Comparison of ENCODE assay signal across 12 cellular contexts in the genomic region with DNA sequence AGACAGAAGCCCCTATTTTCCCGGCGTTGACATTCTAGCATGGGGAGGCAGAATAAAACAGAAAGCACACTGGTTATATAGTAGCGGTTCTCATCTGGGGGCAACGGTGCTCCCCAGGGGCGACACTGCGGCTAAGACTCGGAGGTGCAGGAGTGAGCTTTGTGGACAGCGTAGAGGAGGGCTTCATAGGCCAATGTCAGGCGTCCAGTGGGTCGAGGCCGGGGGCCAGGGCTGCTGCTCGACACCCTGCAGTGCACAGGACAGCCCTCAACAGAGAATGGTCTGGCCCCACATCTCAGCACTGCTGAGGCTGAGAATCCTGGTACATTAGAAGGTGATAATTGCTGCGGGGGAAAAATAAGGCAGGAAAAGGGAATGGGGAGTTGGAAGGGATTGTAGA. TPM values are rescaled to one million over a fixed set of nuclear protein-coding genes. Genes with fewer than 3 reads are reported as not detected.
A peak's percentile ranks its signal among the peaks of the same experiment; 100 is the strongest.
DNase-seq lines count a peak whose midpoint lies in the region; ATAC-seq, FAIRE-seq and TF ChIP-seq lines count a peak whose summit lies in the region.
"Had no signal": no experiment of that assay in that cellular context is flagged by ENCODE, and none has a peak within 500 bp of the region (broad histone marks: within the 10 kb centered on the region; RNA-seq: fewer than 3 reads in every experiment).

No MANE protein-coding gene starts in this region.

- no peaks in the 10 kb centered on the region for H3K27me3 ChIP-seq in GM12878 (replicated peaks in 1 of 2; ENCODE audit: control insufficient read depth in 2 of 2, insufficient read depth in 2 of 2, low read length in 1 of 2)

- no peak overlapping the region for H2AFZ ChIP-seq in GM12878 (ENCODE audit: control insufficient read depth, low read depth, low read length)

- peaks cover 0 to 6% of the 10 kb centered on the region in 2 experiments; a peak in 2 of 4 replicates for H3K36me3 ChIP-seq in GM12878 (ENCODE audit: control insufficient read depth in 2 of 2, insufficient read depth in 2 of 2, low read length in 1 of 2)

- POLR2A ChIA-PET in GM12878 (lab: Charles Lee) = interaction anchor here (0.5 kb wide), 1 partner anchor 202 kb away, joined by 3 read pairs; no protein-coding TSS in a partner anchor

- H3K4me3 Mint-ChIP-seq in IgD-negative memory B cell = peak overlapping the region in 3 of 4 donors; percentile 25 to 98 (median 34)
- peak overlapping the region; percentile 95 for H3K4me3 Mint-ChIP-seq in natural killer cell treated with Interleukin-12 subunit alpha and Interleukin-12 subunit beta and Interleukin-15 and Interleukin-18, amount 100 ng/mL, for 72 hours

- H3K9ac ChIP-seq in GM12878 (ENCODE audit: control insufficient read depth, insufficient read depth, low read length) = no peak overlapping the region

- H3K4me3 ChIP-seq in GM12878 = peak overlapping the region; percentile 85

- TF ChIP-seq CTCF in C4-2B (conservative IDR thresholded peaks at IDR 0.05) (no peak), GM12878 (IDR thresholded peaks at IDR 0.05 in 2 of 3, conservative IDR thresholded peaks at IDR 0.05 in 1 of 3; ENCODE audit: control insufficient read depth in 2 of 3, extremely low read depth in 1 of 3, insufficient read depth in 1 of 3, low read depth in 3 of 3, low read length in 3 of 3) (no peak)

- in situ Hi-C loops in GM12878 (cut with MboI) = no loop called here

- no peaks in the 10 kb centered on the region for H3K9me3 ChIP-seq in GM12878 (replicated peaks; ENCODE audit: control insufficient read depth, insufficient read depth, low read length)

- H3K27ac Mint-ChIP-seq in IgD-negative memory B cell = peak overlapping the region; percentile 73 to 99 (median 80)
- peak overlapping the region; percentile 39 to 88 for H3K27ac Mint-ChIP-seq in natural killer cell treated with Interleukin-12 subunit alpha and Interleukin-12 subunit beta and Interleukin-15 and Interleukin-18, amount 100 ng/mL, for 72 hours

- RAD21 ChIA-PET in GM12878 (lab: Charles Lee; ENCODE audit: unreplicated experiment) = interaction anchor here (1.9 kb wide), 1 partner anchor 26 kb away, joined by 21 read pairs; no protein-coding TSS in a partner anchor

- H3K27me3 Mint-ChIP-seq in IgD-negative memory B cell = no peaks in the 10 kb centered on the region
- no peaks in the 10 kb centered on the region for H3K27me3 Mint-ChIP-seq in natural killer cell treated with Interleukin-12 subunit alpha and Interleukin-12 subunit beta and Interleukin-15 and Interleukin-18, amount 100 ng/mL, for 72 hours

- DNase-seq in GM12878 (ENCODE audit: low read depth, low spot score) (no peak), DMS79 treated with DMSO at 0.1 percent for 48 hours (lab: John Stamatoyannopoulos, UW) (no peak)
- DNase-seq in natural killer cell treated with Interleukin-12 subunit alpha and Interleukin-12 subunit beta and Interleukin-15 and Interleukin-18, amount 100 ng/mL, for 72 hours (ENCODE audit: low spot score) = no peak
- DNase-seq: NCI-H526 treated with DMSO at 0.1 percent for 48 hours; stimulated activated CD4-positive, alpha-beta T cell treated with anti-CD3 and anti-CD28 coated beads, Interleukin-2, amount 100 ng/mL, for 48 hours had no signal

- H3K27ac ChIP-seq in C4-2B (peak overlapping the region; percentile 90; the same call in 1 of the 2 replicates), GM12878 (ENCODE audit: control insufficient read depth, insufficient read depth) (no peak overlapping the region)

- TF ChIP-seq POLR2A in GM12878 (IDR thresholded peaks at IDR 0.05; ENCODE audit: low read depth, low read length) = no peak

- no peak for TF ChIP-seq RAD21 in GM12878 (IDR thresholded peaks at IDR 0.05; ENCODE audit: insufficient read depth, low read depth, low read length)

- FAIRE-seq in GM12878 (lab: Jason Lieb, UNC) = no peak

- H3K4me1 Mint-ChIP-seq in IgD-negative memory B cell = peaks cover 10 to 22% (median 20%) of the 10 kb centered on the region in 3 donors
- H3K4me1 Mint-ChIP-seq in natural killer cell treated with Interleukin-12 subunit alpha and Interleukin-12 subunit beta and Interleukin-15 and Interleukin-18, amount 100 ng/mL, for 72 hours (ENCODE audit: low read depth in 2 of 2) = peaks cover 23 to 31% of the 10 kb centered on the region in 2 donors

- peaks cover 6% of the 10 kb centered on the region for H3K36me3 Mint-ChIP-seq in IgD-negative memory B cell
- no peaks in the 10 kb centered on the region for H3K36me3 Mint-ChIP-seq in natural killer cell treated with Interleukin-12 subunit alpha and Interleukin-12 subunit beta and Interleukin-15 and Interleukin-18, amount 100 ng/mL, for 72 hours

- no peaks in the 10 kb centered on the region for H4K20me1 ChIP-seq in GM12878 (ENCODE audit: control insufficient read depth, insufficient read depth)

- no peaks in the 10 kb centered on the region for H3K9me3 Mint-ChIP-seq in IgD-negative memory B cell
- H3K9me3 Mint-ChIP-seq in natural killer cell treated with Interleukin-12 subunit alpha and Interleukin-12 subunit beta and Interleukin-15 and Interleukin-18, amount 100 ng/mL, for 72 hours = no peaks in the 10 kb centered on the region

- CTCF ChIA-PET in GM12878 (lab: Yijun Ruan, JAX) = interaction anchor here (2.1 to 3.7 kb wide), 3 partner anchors 11 to 176 kb away, joined by 9 to 34 read pairs (median 26); no protein-coding TSS in a partner anchor

- H3K4me1 ChIP-seq in GM12878 (ENCODE audit: control insufficient read depth, insufficient read depth, low read length) = peaks cover 22% of the 10 kb centered on the region

- no peak for TF ChIP-seq EP300 in GM12878 (IDR thresholded peaks at IDR 0.05; ENCODE audit: borderline replicate concordance in 1 of 2, control insufficient read depth in 1 of 2, low read depth in 2 of 2, low read length in 2 of 2)

- H3K4me2 ChIP-seq in GM12878 (ENCODE audit: control insufficient read depth, insufficient read depth) = peak overlapping the region; percentile 56

- H3K79me2 ChIP-seq in GM12878 (ENCODE audit: control insufficient read depth, insufficient read depth, low read length) = peaks cover 6% of the 10 kb centered on the region

- intact Hi-C loops in GM12878 (cut with micrococcal nuclease; ENCODE audit: unreplicated experiment) = no loop called here

- 80% methylated on average over 13 of the region's 13 CpGs for WGBS in GM12878 (ENCODE audit: insufficient coverage, insufficient replicate concordance, low lambda C conversion rate, missing lambda C conversion rate)

- ATAC-seq in GM12878 (no peak), GM18870 (IDR thresholded peaks at IDR 0.05; ENCODE audit: unreplicated experiment) (no peak), GM18498 (IDR thresholded peaks at IDR 0.05; ENCODE audit: unreplicated experiment) (no peak), HG02759 (IDR thresholded peaks at IDR 0.05; ENCODE audit: unreplicated experiment) (no peak)
- ATAC-seq in natural killer cell treated with Interleukin-12 subunit alpha and Interleukin-12 subunit beta and Interleukin-15 and Interleukin-18, amount 100 ng/mL, for 72 hours = no peak

- no TSS peak for BruUV-seq in GM12878 (replicated peaks; lab: Mats Ljungman, UMichigan)

- SMC1A ChIA-PET in GM12878 (lab: Charles Lee; ENCODE audit: uncharacterized antibody, unreplicated experiment) = interaction anchor here (0.6 kb wide), 1 partner anchor 202 kb away, joined by 3 read pairs; no protein-coding TSS in a partner anchor

RNA-seq across cellular contexts. Expression of a gene that starts 1.5 kb away (rescaled TPM):
- 0.34 TPM for polyA plus RNA-seq in IgD-negative memory B cell
- 5.1 and 6.6 TPM in 2 replicates for total RNA-seq in GM12878 (2013; cell fraction: nucleolus; rRNA removed)
- total RNA-seq in GM12878 (2014; rRNA removed) = 1.3 and 1.6 TPM in 2 replicates
- 0.18 and 0.31 TPM in 2 replicates for total RNA-seq in GM12878 (2014; rRNA removed; fragmentation: Illumina TruSeq; extraction: Trizol)
- total RNA-seq in GM12878 (2021) = 9.2 and 11.3 TPM in 2 replicates
- 1.6 TPM for polyA plus RNA-seq in GM12878 (2011; ENCODE audit: low read depth)
- polyA plus RNA-seq in GM12878 (2011; rRNA removed) = 0.06 and 0.18 TPM in 2 replicates
- 0.16 and 0.87 TPM in 2 replicates for polyA plus RNA-seq in GM12878 (2011; cell fraction: cytosol; rRNA removed)
- polyA plus RNA-seq in GM12878 (2011; cell fraction: nucleus; rRNA removed) = 2.8 and 4.7 TPM in 2 replicates
- 5.9 and 6.2 TPM in 2 replicates for polyA plus RNA-seq in GM12878 (2012)
- polyA plus RNA-seq in GM12878 (2014; fragmentation: Illumina TruSeq; extraction: Trizol) = 0.04 TPM in 1 of 2 replicates, not detected in the other
- polyA plus RNA-seq in GM12878 (2014; fragmentation: Nextera tagmentation; extraction: Ambion mirVana) = under 1 TPM in 1 of 2 experiments, not detected in 1; 0.04 TPM
- polyA plus RNA-seq in GM12878 (2014; rRNA removed) = 2.4 and 3.9 TPM in 2 replicates
- polyA plus RNA-seq in GM12878 (2016; fragmentation: Nextera tagmentation; extraction: Ambion mirVana) = 1 to 10 TPM; 1.6 to 1.7 TPM
- polyA minus RNA-seq in GM12878 (2011; rRNA and poly(A)+ RNA removed) = 0.29 and 0.77 TPM in 2 replicates
- 2.1 and 4.1 TPM in 2 replicates for polyA minus RNA-seq in GM12878 (2011; cell fraction: cytosol; rRNA and poly(A)+ RNA removed)
- 0.85 and 1.5 TPM in 2 replicates for polyA minus RNA-seq in GM12878 (2011; cell fraction: nucleus; rRNA and poly(A)+ RNA removed)
- 10 to 100 TPM in 1 of 2 donors, 1 to 10 TPM in 1; 8.0 to 12.3 TPM for total RNA-seq in natural killer cell treated with Interleukin-12 subunit alpha and Interleukin-12 subunit beta and Interleukin-15 and Interleukin-18, amount 100 ng/mL, for 72 hours

RNA-seq across cellular contexts. Expression of a gene that starts 7.1 kb away (rescaled TPM):
- polyA plus RNA-seq in IgD-negative memory B cell (6.1 TPM), GM12878 (2011; rRNA removed) (6.4 and 12.3 TPM in 2 replicates), GM12878 (2014; fragmentation: Illumina TruSeq; extraction: Trizol) (2.7 and 6.5 TPM in 2 replicates), GM12878 (2014; fragmentation: Nextera tagmentation; extraction: Ambion mirVana) (1 to 10 TPM in 1 of 2 experiments, under 1 TPM in 1; 0.87 to 4.7 TPM), GM12878 (2014; rRNA removed) (14.3 and 16.7 TPM in 2 replicates), GM12878 (2016; fragmentation: Nextera tagmentation; extraction: Ambion mirVana) (10 to 100 TPM in 1 of 2 experiments, 1 to 10 TPM in 1; 8.9 to 10.4 TPM)
- total RNA-seq in GM12878 (2013; cell fraction: nucleolus; rRNA removed) = 6.6 and 9.7 TPM in 2 replicates
- total RNA-seq in GM12878 (2014; rRNA removed) (9.1 and 14.0 TPM in 2 replicates), GM12878 (2014; rRNA removed; fragmentation: Illumina TruSeq; extraction: Trizol) (6.8 TPM in 2 replicates), GM12878 (2021) (20.4 and 23.6 TPM in 2 replicates)
- polyA plus RNA-seq in GM12878 (2011; ENCODE audit: low read depth) = 5.5 TPM
- 18.2 and 20.5 TPM in 2 replicates for polyA plus RNA-seq in GM12878 (2011; cell fraction: cytosol; rRNA removed)
- polyA plus RNA-seq in GM12878 (2011; cell fraction: nucleus; rRNA removed) = 56.0 and 56.6 TPM in 2 replicates
- 14.0 and 17.1 TPM in 2 replicates for polyA plus RNA-seq in GM12878 (2012)
- polyA minus RNA-seq in GM12878 (2011; rRNA and poly(A)+ RNA removed) = 1.5 and 9.1 TPM in 2 replicates
- 2.1 and 2.9 TPM in 2 replicates for polyA minus RNA-seq in GM12878 (2011; cell fraction: cytosol; rRNA and poly(A)+ RNA removed)
- 7.4 and 9.6 TPM in 2 replicates for polyA minus RNA-seq in GM12878 (2011; cell fraction: nucleus; rRNA and poly(A)+ RNA removed)
- total RNA-seq in natural killer cell treated with Interleukin-12 subunit alpha and Interleukin-12 subunit beta and Interleukin-15 and Interleukin-18, amount 100 ng/mL, for 72 hours = 10 to 100 TPM in 1 of 2 donors, 1 to 10 TPM in 1; 6.1 to 14.0 TPM

RNA-seq across cellular contexts. Expression of a gene that starts 10.3 kb away (rescaled TPM):
- not detected for polyA plus RNA-seq in IgD-negative memory B cell
- 1.5 and 1.6 TPM in 2 replicates for total RNA-seq in GM12878 (2013; cell fraction: nucleolus; rRNA removed)
- 0.06 TPM in 1 of 2 replicates, not detected in the other for total RNA-seq in GM12878 (2014; rRNA removed)
- total RNA-seq in GM12878 (2014; rRNA removed; fragmentation: Illumina TruSeq; extraction: Trizol) = 0.04 TPM in 1 of 2 replicates, not detected in the other
- 0.13 and 0.19 TPM in 2 replicates for total RNA-seq in GM12878 (2021)
- 0.08 TPM for polyA plus RNA-seq in GM12878 (2011; ENCODE audit: low read depth)
- polyA plus RNA-seq in GM12878 (2011; rRNA removed) = 0.01 and 0.04 TPM in 2 replicates
- polyA plus RNA-seq in GM12878 (2011; cell fraction: cytosol; rRNA removed) = 0.02 and 0.03 TPM in 2 replicates
- polyA plus RNA-seq in GM12878 (2011; cell fraction: nucleus; rRNA removed) = 0.49 and 0.69 TPM in 2 replicates
- 0.08 and 0.12 TPM in 2 replicates for polyA plus RNA-seq in GM12878 (2012)
- polyA plus RNA-seq in GM12878 (2014; fragmentation: Illumina TruSeq; extraction: Trizol) = 0.03 and 0.10 TPM in 2 replicates
- not detected for polyA plus RNA-seq in GM12878 (2014; fragmentation: Nextera tagmentation; extraction: Ambion mirVana)
- 0.05 and 0.08 TPM in 2 replicates for polyA plus RNA-seq in GM12878 (2014; rRNA removed)
- polyA plus RNA-seq in GM12878 (2016; fragmentation: Nextera tagmentation; extraction: Ambion mirVana) = not detected
- 0.15 TPM in 1 of 2 replicates, not detected in the other for polyA minus RNA-seq in GM12878 (2011; rRNA and poly(A)+ RNA removed)
- polyA minus RNA-seq in GM12878 (2011; cell fraction: cytosol; rRNA and poly(A)+ RNA removed) = not detected in 2 replicates
- 0.36 and 0.77 TPM in 2 replicates for polyA minus RNA-seq in GM12878 (2011; cell fraction: nucleus; rRNA and poly(A)+ RNA removed)
- total RNA-seq in natural killer cell treated with Interleukin-12 subunit alpha and Interleukin-12 subunit beta and Interleukin-15 and Interleukin-18, amount 100 ng/mL, for 72 hours = under 1 TPM in 1 of 2 donors, not detected in 1; 0.50 TPM

RNA-seq across cellular contexts. Expression of a gene that starts 13.4 kb away (rescaled TPM):
- not detected for polyA plus RNA-seq in IgD-negative memory B cell
- not detected in 2 replicates for total RNA-seq in GM12878 (2013; cell fraction: nucleolus; rRNA removed)
- not detected in 2 replicates for total RNA-seq in GM12878 (2014; rRNA removed)
- total RNA-seq in GM12878 (2014; rRNA removed; fragmentation: Illumina TruSeq; extraction: Trizol) = not detected in 2 replicates
- total RNA-seq in GM12878 (2021) = not detected in 2 replicates
- polyA plus RNA-seq in GM12878 (2011; ENCODE audit: low read depth) = not detected
- not detected in 2 replicates for polyA plus RNA-seq in GM12878 (2011; rRNA removed)
- not detected in 2 replicates for polyA plus RNA-seq in GM12878 (2011; cell fraction: cytosol; rRNA removed)
- not detected in 2 replicates for polyA plus RNA-seq in GM12878 (2011; cell fraction: nucleus; rRNA removed)
- polyA plus RNA-seq in GM12878 (2012) = not detected in 2 replicates
- not detected in 2 replicates for polyA plus RNA-seq in GM12878 (2014; fragmentation: Illumina TruSeq; extraction: Trizol)
- not detected for polyA plus RNA-seq in GM12878 (2014; fragmentation: Nextera tagmentation; extraction: Ambion mirVana)
- polyA plus RNA-seq in GM12878 (2014; rRNA removed) = not detected in 2 replicates
- not detected for polyA plus RNA-seq in GM12878 (2016; fragmentation: Nextera tagmentation; extraction: Ambion mirVana)
- not detected in 2 replicates for polyA minus RNA-seq in GM12878 (2011; rRNA and poly(A)+ RNA removed)
- not detected in 2 replicates for polyA minus RNA-seq in GM12878 (2011; cell fraction: cytosol; rRNA and poly(A)+ RNA removed)
- polyA minus RNA-seq in GM12878 (2011; cell fraction: nucleus; rRNA and poly(A)+ RNA removed) = not detected in 2 replicates
- total RNA-seq in natural killer cell treated with Interleukin-12 subunit alpha and Interleukin-12 subunit beta and Interleukin-15 and Interleukin-18, amount 100 ng/mL, for 72 hours = not detected
- total RNA-seq: dermis microvascular lymphatic vessel endothelial cell, lung had no signal
- polyA plus RNA-seq: lung had no signal

RNA-seq across cellular contexts. Expression of a gene that starts 16.5 kb away (rescaled TPM):
- polyA plus RNA-seq in IgD-negative memory B cell (40.0 TPM), GM12878 (2011; rRNA removed) (12.1 and 40.3 TPM in 2 replicates), GM12878 (2014; fragmentation: Illumina TruSeq; extraction: Trizol) (4.7 and 24.1 TPM in 2 replicates), GM12878 (2014; fragmentation: Nextera tagmentation; extraction: Ambion mirVana) (1 to 10 TPM in 1 of 2 experiments, under 1 TPM in 1; 0.72 to 3.0 TPM), GM12878 (2014; rRNA removed) (140 and 192 TPM in 2 replicates), GM12878 (2016; fragmentation: Nextera tagmentation; extraction: Ambion mirVana) (10 to 100 TPM; 68.5 to 77.9 TPM)
- total RNA-seq in GM12878 (2013; cell fraction: nucleolus; rRNA removed) = 14.8 and 15.0 TPM in 2 replicates
- total RNA-seq in GM12878 (2014; rRNA removed) (214 and 238 TPM in 2 replicates), GM12878 (2014; rRNA removed; fragmentation: Illumina TruSeq; extraction: Trizol) (36.9 and 45.4 TPM in 2 replicates), GM12878 (2021) (87.7 and 94.2 TPM in 2 replicates)
- 14.7 TPM for polyA plus RNA-seq in GM12878 (2011; ENCODE audit: low read depth)
- polyA plus RNA-seq in GM12878 (2011; cell fraction: cytosol; rRNA removed) = 75.5 and 131 TPM in 2 replicates
- polyA plus RNA-seq in GM12878 (2011; cell fraction: nucleus; rRNA removed) = 108 and 125 TPM in 2 replicates
- 44.3 and 46.1 TPM in 2 replicates for polyA plus RNA-seq in GM12878 (2012)
- 10.6 and 37.0 TPM in 2 replicates for polyA minus RNA-seq in GM12878 (2011; rRNA and poly(A)+ RNA removed)
- polyA minus RNA-seq in GM12878 (2011; cell fraction: cytosol; rRNA and poly(A)+ RNA removed) = 17.6 and 19.5 TPM in 2 replicates
- polyA minus RNA-seq in GM12878 (2011; cell fraction: nucleus; rRNA and poly(A)+ RNA removed) = 16.2 and 25.3 TPM in 2 replicates
- total RNA-seq in natural killer cell treated with Interleukin-12 subunit alpha and Interleukin-12 subunit beta and Interleukin-15 and Interleukin-18, amount 100 ng/mL, for 72 hours = 10 to 100 TPM; 25.6 to 45.1 TPM
